8 cellular contexts compared by ENCODE assay signal in genomic region chr11:64372802-64373597, GRCh38. TPM values are rescaled to one million over a fixed set of nuclear protein-coding genes. Genes with fewer than 3 reads are reported as not detected.
DNase-seq lines count a peak whose midpoint lies in the region; ATAC-seq, FAIRE-seq and TF ChIP-seq lines count a peak whose summit lies in the region.

No MANE protein-coding gene starts in this region.

- intact Hi-C loops in activated CD4-positive, alpha-beta T cell treated with anti-CD3 and anti-CD28 coated beads, Interleukin-2, amount 10 ng/mL, durations not matched to agents 24 days and 14 days (cut with micrococcal nuclease), result no loop called here

- CTCF ChIA-PET in WTC11 (lab: Charles Lee), result interaction anchor here (0.6 to 12.8 kb wide), 6 partner anchors 18 to 241 kb away, joined by 3 to 140 read pairs (median 9); no protein-coding TSS in a partner anchor

- TF ChIP-seq CTCF in WTC11 (IDR thresholded peaks at IDR 0.05) (no peak), omental fat pad (IDR thresholded peaks at IDR 0.05) (no peak)

- no peak overlapping the region for H3K27ac Mint-ChIP-seq in WTC11
- no peak overlapping the region for H3K27ac Mint-ChIP-seq in activated CD4-positive, alpha-beta T cell treated with anti-CD3 and anti-CD28 coated beads, Interleukin-2, amount 10 ng/mL, durations not matched to agents 24 days and 14 days

- H3K9me3 Mint-ChIP-seq in WTC11, result no peaks in the 10 kb centered on the region
- no peaks in the 10 kb centered on the region for H3K9me3 Mint-ChIP-seq in activated CD4-positive, alpha-beta T cell treated with anti-CD3 and anti-CD28 coated beads, Interleukin-2, amount 10 ng/mL, durations not matched to agents 24 days and 14 days

- FAIRE-seq in GM12892 (lab: Jason Lieb, UNC), result no peak

- POLR2A ChIA-PET in WTC11 (lab: Charles Lee), result no interaction called here

- H3K4me1 Mint-ChIP-seq in WTC11, result peaks cover 11% of the 10 kb centered on the region
- H3K4me1 Mint-ChIP-seq in activated CD4-positive, alpha-beta T cell treated with anti-CD3 and anti-CD28 coated beads, Interleukin-2, amount 10 ng/mL, durations not matched to agents 24 days and 14 days, result no peaks in the 10 kb centered on the region

- DNase-seq in GM12892 (ENCODE audit: insufficient read length), result peak; percentile 25
- DNase-seq in NCI-H2081 (lab: John Stamatoyannopoulos, UW), result peak; percentile 96 to 99
- no peak for DNase-seq in WTC11 (ENCODE audit: low spot score)
- no peak for DNase-seq in omental fat pad (ENCODE audit: low spot score)
- DNase-seq in activated CD4-positive, alpha-beta T cell treated with anti-CD3 and anti-CD28 coated beads, Interleukin-2, amount 10 ng/mL, durations not matched to agents 24 days and 14 days, result no peak
- no peak for DNase-seq in NCI-H187 treated with DMSO at 0.1 percent for 48 hours (lab: John Stamatoyannopoulos, UW)

- ATAC-seq in WTC11, result peak; percentile 72
- peak; percentile 27 for ATAC-seq in omental fat pad (ENCODE audit: low FRiP score)
- no peak for ATAC-seq in GM19397 (IDR thresholded peaks at IDR 0.05; ENCODE audit: unreplicated experiment)
- no peak for ATAC-seq in GM19023 (IDR thresholded peaks at IDR 0.05; ENCODE audit: unreplicated experiment)

- H3K27me3 Mint-ChIP-seq in WTC11 (ENCODE audit: low read depth), result no peaks in the 10 kb centered on the region
- H3K27me3 Mint-ChIP-seq in activated CD4-positive, alpha-beta T cell treated with anti-CD3 and anti-CD28 coated beads, Interleukin-2, amount 10 ng/mL, durations not matched to agents 24 days and 14 days, result no peaks in the 10 kb centered on the region

- H3K36me3 Mint-ChIP-seq in WTC11, result peaks cover 9% of the 10 kb centered on the region; the same call in 1 of the 2 replicates
- peaks cover 17% of the 10 kb centered on the region for H3K36me3 Mint-ChIP-seq in activated CD4-positive, alpha-beta T cell treated with anti-CD3 and anti-CD28 coated beads, Interleukin-2, amount 10 ng/mL, durations not matched to agents 24 days and 14 days (ENCODE audit: low read depth)

- TF ChIP-seq POLR2A in GM12892 (IDR thresholded peaks at IDR 0.05; ENCODE audit: low read depth, low read length), result no peak; the same call in 1 of the 2 replicates

- peak overlapping the region; percentile 10; the same call in 1 of the 2 replicates for H3K4me3 Mint-ChIP-seq in WTC11
- no peak overlapping the region for H3K4me3 Mint-ChIP-seq in activated CD4-positive, alpha-beta T cell treated with anti-CD3 and anti-CD28 coated beads, Interleukin-2, amount 10 ng/mL, durations not matched to agents 24 days and 14 days

TF ChIP-seq in WTC11, 78 proteins besides CTCF, POLR2A, EP300 and RAD21:
- TF ChIP-seq USF2 (CRISPR knock-in tag; IDR thresholded peaks at IDR 0.05) (peak; percentile 94), AR (CRISPR knock-in tag; IDR thresholded peaks at IDR 0.05) (no peak), NFYB (CRISPR knock-in tag; conservative IDR thresholded peaks at IDR 0.05; ENCODE audit: low read depth) (peak; percentile 98), ZNF423 (CRISPR knock-in tag; IDR thresholded peaks at IDR 0.05) (peak; percentile 11; the same call in 1 of the 2 replicates), USF1 (CRISPR knock-in tag; IDR thresholded peaks at IDR 0.05) (peak; percentile 92)

RNA-seq across cellular contexts. Expression of gene RPS6KA4, which starts 14.0 kb away (rescaled TPM):
- polyA plus RNA-seq in GM12892 (2012; ENCODE audit: missing spikeins), result 9.3 TPM
- total RNA-seq in WTC11 (2021), result 16.8 to 18.3 TPM (median 18.3 TPM) in 3 replicates
- 10 to 100 TPM; 15.7 to 64.2 (median 28.1) TPM for total RNA-seq in omental fat pad
- 46.3 and 48.6 TPM in 2 replicates for total RNA-seq in activated CD4-positive, alpha-beta T cell treated with anti-CD3 and anti-CD28 coated beads, Interleukin-2, amount 10 ng/mL, durations not matched to agents 24 days and 14 days

RNA-seq across cellular contexts. Expression of gene CCDC88B, which starts 33.0 kb away (rescaled TPM):
- 39.1 TPM for polyA plus RNA-seq in GM12892 (2012; ENCODE audit: missing spikeins)
- 17.0 to 22.0 TPM (median 19.9 TPM) in 3 replicates for total RNA-seq in WTC11 (2021)
- total RNA-seq in omental fat pad, result 10 to 100 TPM in 2 of 4 donors, 1 to 10 TPM in 2; 6.2 to 24.1 (median 10.3) TPM
- 116 and 119 TPM in 2 replicates for total RNA-seq in activated CD4-positive, alpha-beta T cell treated with anti-CD3 and anti-CD28 coated beads, Interleukin-2, amount 10 ng/mL, durations not matched to agents 24 days and 14 days

RNA-seq across cellular contexts. Expression of gene PRDX5, which starts 55.1 kb away (rescaled TPM):
- polyA plus RNA-seq in GM12892 (2012; ENCODE audit: missing spikeins), result 226 TPM
- total RNA-seq in WTC11 (2021) (255 to 293 TPM (median 282 TPM) in 3 replicates), omental fat pad (100 to 1,000 TPM; 174 to 263 (median 238) TPM)
- 98.0 and 104 TPM in 2 replicates for total RNA-seq in activated CD4-positive, alpha-beta T cell treated with anti-CD3 and anti-CD28 coated beads, Interleukin-2, amount 10 ng/mL, durations not matched to agents 24 days and 14 days

RNA-seq across cellular contexts. Expression of gene TRMT112, which starts 55.6 kb away (rescaled TPM):
- 253 TPM for polyA plus RNA-seq in GM12892 (2012; ENCODE audit: missing spikeins)
- total RNA-seq in WTC11 (2021) (285 to 321 TPM (median 314 TPM) in 3 replicates), omental fat pad (100 to 1,000 TPM; 180 to 263 (median 215) TPM)
- total RNA-seq in activated CD4-positive, alpha-beta T cell treated with anti-CD3 and anti-CD28 coated beads, Interleukin-2, amount 10 ng/mL, durations not matched to agents 24 days and 14 days, result 319 and 320 TPM in 2 replicates

Comparison
In these comparisons a context has a peak if more than half of its experiments do, and no peak if none do; other contexts are left out.
1. DNase-seq: peak in GM12892 (single experiment) and NCI-H2081 (2 of 2); none in WTC11 (single experiment), omental fat pad (single experiment), activated CD4-positive, alpha-beta T cell treated with anti-CD3 and anti-CD28 coated beads, Interleukin-2, amount 10 ng/mL, durations not matched to agents 24 days and 14 days (single experiment) and NCI-H187 treated with DMSO at 0.1 percent for 48 hours (single experiment).
2. ATAC-seq: peak in WTC11 (single experiment) and omental fat pad (single experiment); none in GM19397 (single experiment) and GM19023 (single experiment).